8 cellular contexts compared by ENCODE assay signal in genomic region chr13:20231839-20232555, GRCh38. TPM values are rescaled to one million over a fixed set of nuclear protein-coding genes. Genes with fewer than 3 reads are reported as not detected.
A peak's percentile ranks its signal among the peaks of the same experiment; 100 is the strongest.
DNase-seq lines count a peak whose midpoint lies in the region; ATAC-seq and TF ChIP-seq lines count a peak whose summit lies in the region.

GJB6 (minus strand) TSS chr13:20232319; CDS start chr13:20223480, 8,839 bp downstream.

- WGBS in psoas muscle, 3 donors: 1% methylated on average over 70 to 85 of the region's 85 CpGs

- TF ChIP-seq CTCF in foreskin keratinocyte (conservative IDR thresholded peaks at IDR 0.05): peak; percentile 58
- TF ChIP-seq CTCF in psoas muscle (IDR thresholded peaks at IDR 0.05): no peak

- DNase-seq in activated CD4-positive, alpha-beta T cell treated with anti-CD3 and anti-CD28 coated beads, Interleukin-2, amount 50 U/mL, for 4 hours: peak; percentile 7 to 13
- DNase-seq in foreskin keratinocyte (peak in 1 of 2 donors; percentile 13), psoas muscle (no peak), SKM-1 (lab: John Stamatoyannopoulos, UW; ENCODE audit: unreplicated experiment) (no peak), EL (no peak), NCI-H774 (lab: John Stamatoyannopoulos, UW) (no peak)

- no peaks in the 10 kb centered on the region for H3K36me3 ChIP-seq in psoas muscle (ENCODE audit: insufficient read depth in 1 of 2, low read depth in 1 of 2)

- intact Hi-C loops in psoas muscle (cut with DNase I): no loop called here

- H3K4me3 ChIP-seq in psoas muscle: peak within 1 kb of the TSS; percentile 53

- H3K9me3 ChIP-seq in psoas muscle: no peaks in the 10 kb centered on the region

- H3K4me1 ChIP-seq in foreskin keratinocyte (no peaks in the 10 kb centered on the region), psoas muscle (no peaks in the 10 kb centered on the region)

- ATAC-seq in GM18511 (IDR thresholded peaks at IDR 0.05; ENCODE audit: unreplicated experiment) (peak; percentile 55), foreskin keratinocyte (peak; percentile 84), psoas muscle (peak in 1 of 4 donors; percentile 16), GM21529 (IDR thresholded peaks at IDR 0.05; ENCODE audit: unreplicated experiment) (no peak)

- peak within 1 kb of the TSS; percentile 36 for H3K27ac ChIP-seq in foreskin keratinocyte
- H3K27ac ChIP-seq in psoas muscle: no peak within 1 kb of the TSS

- H3K27me3 ChIP-seq in foreskin keratinocyte (peaks cover 3% of the 10 kb centered on the region), psoas muscle (ENCODE audit: insufficient read depth in 3 of 3, low read length in 2 of 3) (peaks cover 4 to 51% (median 13%) of the 10 kb centered on the region in 3 donors)

RNA-seq across cellular contexts. Expression of gene GJB6, which starts in this region (rescaled TPM):
- 8.7 and 19.0 TPM in 2 replicates for total RNA-seq in foreskin keratinocyte
- polyA plus RNA-seq in foreskin keratinocyte: 6.2 and 12.4 TPM in 2 replicates
- total RNA-seq in psoas muscle: not detected
- under 1 TPM in 1 of 3 donors, not detected in 2; 0.03 TPM for polyA plus RNA-seq in psoas muscle

Comparison
In these comparisons a context has a peak if more than half of its experiments do, and no peak if none do; other contexts are left out.
1. DNase-seq: peak in activated CD4-positive, alpha-beta T cell treated with anti-CD3 and anti-CD28 coated beads, Interleukin-2, amount 50 U/mL, for 4 hours (2 of 2); none in psoas muscle (0 of 2), SKM-1 (single experiment), EL (single experiment) and NCI-H774 (single experiment).